ENCODE assay signal across 9 cellular contexts in genomic region chr11:66052664-66052982, GRCh38. TPM values are rescaled to one million over a fixed set of nuclear protein-coding genes. Genes with fewer than 3 reads are reported as not detected.
DNase-seq lines count a peak whose midpoint lies in the region; ATAC-seq lines count a peak whose summit lies in the region.
"Had no signal": no experiment of that assay in that cellular context is flagged by ENCODE, and none has a peak within 500 bp of the region (broad histone marks: within the 10 kb centered on the region; RNA-seq: fewer than 3 reads in every experiment).

No MANE protein-coding gene starts in this region.

- no peak for ATAC-seq in CD4-positive, CD25-positive, alpha-beta regulatory T cell (ENCODE audit: low read depth in 2 of 2)
- ATAC-seq in HG02588 (IDR thresholded peaks at IDR 0.05; ENCODE audit: unreplicated experiment): no peak
- no peak for ATAC-seq in GM18868 (IDR thresholded peaks at IDR 0.05; ENCODE audit: unreplicated experiment)

- in situ Hi-C loops in ACHN (cut with HindIII; ENCODE audit: low pct_ligation_motif_present, low pct_unique_long_range_greater_than_20kb, low sequenced_read_pairs): no loop called here

- H2AFZ ChIP-seq in neuronal stem cell (ENCODE audit: low read length): peak overlapping the region; percentile 90

- H2BK12ac ChIP-seq in neuronal stem cell (ENCODE audit: low read length): no peak overlapping the region

- peak overlapping the region; percentile 42 for H2BK120ac ChIP-seq in neuronal stem cell (ENCODE audit: low read depth, low read length)

- H3K4me1 ChIP-seq in CD4-positive, CD25-positive, alpha-beta regulatory T cell (ENCODE audit: control insufficient read depth, insufficient read depth, low read length, poor library complexity, severe bottlenecking): peaks cover 27% of the 10 kb centered on the region
- H3K4me1 ChIP-seq in NT2/D1 (ENCODE audit: insufficient read depth, insufficient read length) (peaks cover 11% of the 10 kb centered on the region), endocrine pancreas (ENCODE audit: control insufficient read depth, insufficient read depth, low read length) (no peaks in the 10 kb centered on the region), neuronal stem cell (ENCODE audit: control insufficient read depth in 2 of 2, insufficient read depth in 1 of 2, low read depth in 1 of 2, low read length in 2 of 2) (peaks cover 19 to 23% of the 10 kb centered on the region in 2 donors)

- H3K9ac ChIP-seq in NT2/D1 (ENCODE audit: insufficient read length, low read depth) (peak overlapping the region; percentile 95), endocrine pancreas (ENCODE audit: control insufficient read depth, insufficient read depth, low read length) (peak overlapping the region; percentile 94), neuronal stem cell (ENCODE audit: low read depth, low read length, poor library complexity) (peak overlapping the region; percentile 99)

- H3K18ac ChIP-seq in neuronal stem cell (ENCODE audit: low read length): peak overlapping the region; percentile 97

- H3K79me1 ChIP-seq in neuronal stem cell (ENCODE audit: low read depth, low read length): peaks cover 6% of the 10 kb centered on the region

- H2AK5ac ChIP-seq in neuronal stem cell (ENCODE audit: low read depth, low read length): peak overlapping the region; percentile 95

- peak overlapping the region; percentile 88 for H3K4me3 ChIP-seq in CD4-positive, CD25-positive, alpha-beta regulatory T cell (ENCODE audit: low read depth, low read length)
- peak overlapping the region; percentile 93 for H3K4me3 ChIP-seq in NT2/D1 (ENCODE audit: insufficient read length, low read depth)
- peak overlapping the region; percentile 71 for H3K4me3 ChIP-seq in endocrine pancreas (ENCODE audit: control insufficient read depth, insufficient read depth, low read length)
- peak overlapping the region; percentile 93 to 96 for H3K4me3 ChIP-seq in neuronal stem cell (ENCODE audit: low read length in 2 of 2)

- H4K8ac ChIP-seq in neuronal stem cell (ENCODE audit: low read depth, low read length): no peak overlapping the region

- peak overlapping the region; percentile 96 to 100 (median 100) for H3K4me3 Mint-ChIP-seq in CD4-positive, CD25-positive, alpha-beta regulatory T cell

- no CpG with 5 or more reads among the region's 17 CpGs for WGBS in neuronal stem cell (ENCODE audit: extremely low coverage in 2 of 2, insufficient read length in 2 of 2, insufficient replicate concordance in 1 of 2), 2 donors

- H2BK5ac ChIP-seq in neuronal stem cell (ENCODE audit: low read length): peak overlapping the region; percentile 77

- H3K9me3 ChIP-seq in CD4-positive, CD25-positive, alpha-beta regulatory T cell (ENCODE audit: control insufficient read depth in 2 of 2, low read length in 2 of 2): no peaks in the 10 kb centered on the region
- H3K9me3 ChIP-seq in NT2/D1 (ENCODE audit: insufficient read depth, low read length): no peaks in the 10 kb centered on the region
- no peaks in the 10 kb centered on the region for H3K9me3 ChIP-seq in endocrine pancreas (ENCODE audit: control insufficient read depth, low read length)
- H3K9me3 ChIP-seq in neuronal stem cell (replicated peaks in 1 of 2; ENCODE audit: control insufficient read depth in 2 of 2, insufficient read depth in 1 of 2, low read depth in 1 of 2, low read length in 2 of 2): no peaks in the 10 kb centered on the region

- peak overlapping the region; percentile 10 for H3K4ac ChIP-seq in neuronal stem cell (ENCODE audit: low read length)

- no peak overlapping the region for H2BK15ac ChIP-seq in neuronal stem cell (ENCODE audit: low read length)

- peaks cover 18% of the 10 kb centered on the region for H3K27me3 Mint-ChIP-seq in CD4-positive, CD25-positive, alpha-beta regulatory T cell

- H3K9me3 Mint-ChIP-seq in CD4-positive, CD25-positive, alpha-beta regulatory T cell: peaks cover 0 to 2% (median 0%) of the 10 kb centered on the region in 7 donors

- H4K91ac ChIP-seq in neuronal stem cell (ENCODE audit: low read depth, low read length, poor library complexity): no peak overlapping the region

- H3K4me1 Mint-ChIP-seq in CD4-positive, CD25-positive, alpha-beta regulatory T cell: peaks cover 10 to 44% (median 17%) of the 10 kb centered on the region in 4 donors

- peak overlapping the region; percentile 77 for H3K23ac ChIP-seq in neuronal stem cell (ENCODE audit: low read depth, low read length, poor library complexity)

- H3K27ac Mint-ChIP-seq in CD4-positive, CD25-positive, alpha-beta regulatory T cell: peak overlapping the region; percentile 97 to 99 (median 99)

- H3K36me3 ChIP-seq in CD4-positive, CD25-positive, alpha-beta regulatory T cell (ENCODE audit: control insufficient read depth, insufficient read depth, low read length): peaks cover 32% of the 10 kb centered on the region
- H3K36me3 ChIP-seq in NT2/D1 (ENCODE audit: insufficient read depth, insufficient read length, low read length): peaks cover 43% of the 10 kb centered on the region
- peaks cover 8% of the 10 kb centered on the region for H3K36me3 ChIP-seq in endocrine pancreas (ENCODE audit: control insufficient read depth, insufficient read depth, low read length)
- H3K36me3 ChIP-seq in neuronal stem cell (replicated peaks in 1 of 2; ENCODE audit: control insufficient read depth in 2 of 2, insufficient read depth in 2 of 2, low read length in 2 of 2): peaks cover 22 to 44% of the 10 kb centered on the region in 2 donors

- H3K36me3 Mint-ChIP-seq in CD4-positive, CD25-positive, alpha-beta regulatory T cell: peaks cover 25% of the 10 kb centered on the region

- peak overlapping the region; percentile 91 for H3K4me2 ChIP-seq in neuronal stem cell (ENCODE audit: insufficient read depth, low read length, poor library complexity, severe bottlenecking)

- no peak for DNase-seq in CD4-positive, CD25-positive, alpha-beta regulatory T cell
- DNase-seq in NT2/D1 (ENCODE audit: low read depth, low spot score): no peak
- no peak for DNase-seq in neuronal stem cell (ENCODE audit: low spot score)
- no peak for DNase-seq in globus pallidus (ENCODE audit: low spot score)
- DNase-seq in ACHN: no peak

- H3K27me3 ChIP-seq in CD4-positive, CD25-positive, alpha-beta regulatory T cell (ENCODE audit: control insufficient read depth, insufficient read depth, low read length): no peaks in the 10 kb centered on the region
- H3K27me3 ChIP-seq in NT2/D1 (ENCODE audit: insufficient read depth, insufficient read length) (peaks cover 2% of the 10 kb centered on the region), endocrine pancreas (ENCODE audit: control insufficient read depth, insufficient read depth, low read length) (no peaks in the 10 kb centered on the region), neuronal stem cell (ENCODE audit: control insufficient read depth in 3 of 3, insufficient read depth in 3 of 3, low read depth in 1 of 3, low read length in 3 of 3) (no peaks in the 10 kb centered on the region)

- peak overlapping the region; percentile 86 for H3K27ac ChIP-seq in CD4-positive, CD25-positive, alpha-beta regulatory T cell (ENCODE audit: insufficient read depth, low read length, poor library complexity, severe bottlenecking)
- no peak overlapping the region for H3K27ac ChIP-seq in neuronal stem cell (replicated peaks; ENCODE audit: low read length)

- H3K14ac ChIP-seq in neuronal stem cell (ENCODE audit: low read length): peak overlapping the region; percentile 87

RNA-seq across cellular contexts. Expression of gene SF3B2, which starts 0.5 kb away (rescaled TPM):
- total RNA-seq in CD4-positive, CD25-positive, alpha-beta regulatory T cell: 172 TPM
- polyA plus RNA-seq in CD4-positive, CD25-positive, alpha-beta regulatory T cell: 10 to 100 TPM; 67.6 to 79.7 (median 75.2) TPM
- 125 TPM for polyA plus RNA-seq in neuronal stem cell (2013, experiment 1 of 2)
- 126 TPM for polyA plus RNA-seq in neuronal stem cell (2013, experiment 2 of 2)

RNA-seq across cellular contexts. Expression of gene GAL3ST3, which starts 3.7 kb away (rescaled TPM):
- total RNA-seq in CD4-positive, CD25-positive, alpha-beta regulatory T cell: not detected
- polyA plus RNA-seq in CD4-positive, CD25-positive, alpha-beta regulatory T cell: not detected
- 24.0 TPM for polyA plus RNA-seq in neuronal stem cell (2013, experiment 1 of 2)
- 23.0 TPM for polyA plus RNA-seq in neuronal stem cell (2013, experiment 2 of 2)
- total RNA-seq: T-helper 2 cell treated with Interferon-gamma antibody and Interleukin-4, amounts not matched to agents 100 ng/mL and 5 ng/mL, for 36 hours had no signal

RNA-seq across cellular contexts. Expression of gene PACS1, which starts 17.4 kb away (rescaled TPM):
- 306 TPM for total RNA-seq in CD4-positive, CD25-positive, alpha-beta regulatory T cell
- polyA plus RNA-seq in CD4-positive, CD25-positive, alpha-beta regulatory T cell: 10 to 100 TPM; 43.8 to 57.8 (median 47.1) TPM
- 20.7 TPM for polyA plus RNA-seq in neuronal stem cell (2013, experiment 1 of 2)
- 21.7 TPM for polyA plus RNA-seq in neuronal stem cell (2013, experiment 2 of 2)

RNA-seq across cellular contexts. Expression of gene CATSPER1, which starts 26.3 kb away (rescaled TPM):
- total RNA-seq in CD4-positive, CD25-positive, alpha-beta regulatory T cell: not detected
- polyA plus RNA-seq in CD4-positive, CD25-positive, alpha-beta regulatory T cell: not detected
- 0.07 TPM for polyA plus RNA-seq in neuronal stem cell (2013, experiment 1 of 2)
- not detected for polyA plus RNA-seq in neuronal stem cell (2013, experiment 2 of 2)

RNA-seq across cellular contexts. Expression of gene CST6, which starts 40.8 kb away (rescaled TPM):
- not detected for total RNA-seq in CD4-positive, CD25-positive, alpha-beta regulatory T cell
- polyA plus RNA-seq in CD4-positive, CD25-positive, alpha-beta regulatory T cell: not detected
- not detected for polyA plus RNA-seq in neuronal stem cell (2013, experiment 1 of 2)
- not detected for polyA plus RNA-seq in neuronal stem cell (2013, experiment 2 of 2)
- total RNA-seq: T-helper 2 cell treated with Interferon-gamma antibody and Interleukin-4, amounts not matched to agents 100 ng/mL and 5 ng/mL, for 36 hours had no signal
